In genomic region chr2:20516646-20517341, GRCh38 we compare ENCODE assay signal across 8 cellular contexts.
DNase-seq lines count a peak whose midpoint lies in the region; ATAC-seq and TF ChIP-seq lines count a peak whose summit lies in the region.

No MANE protein-coding gene starts in this region.

- no peaks in the 10 kb centered on the region for H3K36me3 ChIP-seq in mucosa of descending colon (ENCODE audit: low read depth)

- peak; percentile 94 for ATAC-seq in GM18511 (IDR thresholded peaks at IDR 0.05; ENCODE audit: unreplicated experiment)
- ATAC-seq in HG02642 (IDR thresholded peaks at IDR 0.05; ENCODE audit: poor library complexity, unreplicated experiment), result peak; percentile 84
- peak; percentile 76 for ATAC-seq in mucosa of descending colon

- H3K4me3 ChIP-seq in mucosa of descending colon, result no peak overlapping the region

- H3K4me1 ChIP-seq in mucosa of descending colon (ENCODE audit: low read depth), result peaks cover 9% of the 10 kb centered on the region

- intact Hi-C loops in mucosa of descending colon (cut with DNase I, micrococcal nuclease), result no loop called here

- TF ChIP-seq CTCF in mucosa of descending colon (IDR thresholded peaks at IDR 0.05), result no peak

- no peaks in the 10 kb centered on the region for H3K9me3 ChIP-seq in mucosa of descending colon

- DNase-seq in amygdala (lab: John Stamatoyannopoulos, UW) (peak in 49 of 56 donors; percentile 5 to 87 (median 62)), mucosa of descending colon (no peak), NOMO-1 (lab: John Stamatoyannopoulos, UW; ENCODE audit: unreplicated experiment in 2 of 2) (no peak), NCI-H1048 (lab: John Stamatoyannopoulos, UW) (no peak), COR-L47 (lab: John Stamatoyannopoulos, UW) (no peak), UCSD-AML1 (lab: John Stamatoyannopoulos, UW; ENCODE audit: unreplicated experiment) (no peak)

Comparison
In these comparisons a context has a peak if more than half of its experiments do, and no peak if none do; other contexts are left out.
1. DNase-seq: peak in amygdala (49 of 56); none in mucosa of descending colon (0 of 3), NOMO-1 (0 of 2), NCI-H1048 (single experiment), COR-L47 (single experiment) and UCSD-AML1 (single experiment).
2. Peak in every context shown above with its lines, with median percentiles within 50 percentile points of each other: ATAC-seq.